Comparison of ENCODE assay signal across 9 cellular contexts in genomic region chr18:63238711-63239110, GRCh38.
DNase-seq lines count a peak whose midpoint lies in the region; ATAC-seq, FAIRE-seq and TF ChIP-seq lines count a peak whose summit lies in the region.
"Had no signal": no experiment of that assay in that cellular context is flagged by ENCODE, and none has a peak within 500 bp of the region (broad histone marks: within the 10 kb centered on the region; RNA-seq: fewer than 3 reads in every experiment).

No MANE protein-coding gene starts in this region.

- no peak for TF ChIP-seq RAD21 in A549 (conservative IDR thresholded peaks at IDR 0.05 in 1 of 2, IDR thresholded peaks at IDR 0.05 in 1 of 2)
- no peak for TF ChIP-seq RAD21 in H1 (IDR thresholded peaks at IDR 0.05 in 1 of 2, conservative IDR thresholded peaks at IDR 0.05 in 1 of 2; ENCODE audit: low read depth in 2 of 2, low read length in 2 of 2)

- no peak overlapping the region for H3K56ac ChIP-seq in H1 (replicated peaks; ENCODE audit: insufficient read length, low read depth, low read length)

- H4K8ac ChIP-seq in H1 (ENCODE audit: extremely low read depth, insufficient read depth, low read length) = no peak overlapping the region

- no peak for FAIRE-seq in A549 (lab: Jason Lieb, UNC)
- peak; percentile 60 for FAIRE-seq in H1 (lab: Jason Lieb, UNC)
- FAIRE-seq: TTC549 had no signal

- no peak overlapping the region for H3K4ac ChIP-seq in H1 (replicated peaks; ENCODE audit: insufficient read length, low read depth, low read length)

- no peaks in the 10 kb centered on the region for H3K9me3 ChIP-seq in A549
- H3K9me3 ChIP-seq in H1 (ENCODE audit: insufficient read depth in 2 of 2, low read depth in 1 of 2, low read length in 1 of 2) = no peaks in the 10 kb centered on the region
- H3K9me3 ChIP-seq in neuron (ENCODE audit: low read length) = no peaks in the 10 kb centered on the region

- ATAC-seq in A549 = no peak

- no peak overlapping the region for H4K91ac ChIP-seq in H1 (replicated peaks; ENCODE audit: insufficient read length, low read length)

- peak overlapping the region; percentile 51 to 83 for H3K27ac ChIP-seq in A549
- H3K27ac ChIP-seq in H1 (ENCODE audit: low read depth, low read length) = no peak overlapping the region

- CTCF ChIA-PET in A549 (lab: Yijun Ruan, JAX) (no interaction called here), H1 (lab: Charles Lee; ENCODE audit: partially characterized antibody) (interaction anchor here (0.6 kb wide), 1 partner anchor 63 kb away, joined by 3 read pairs; no protein-coding TSS in a partner anchor)

- H2AFZ ChIP-seq in H1 (ENCODE audit: low read length) = no peak overlapping the region
- peak overlapping the region; percentile 73 for H2AFZ ChIP-seq in neuron (ENCODE audit: low read depth, low read length)

- no peak overlapping the region for H3K18ac ChIP-seq in H1 (ENCODE audit: extremely low read depth, low read length)

- no peaks in the 10 kb centered on the region for H3K79me1 ChIP-seq in H1 (ENCODE audit: low read depth, low read length)

- no peak overlapping the region for H4K5ac ChIP-seq in H1 (ENCODE audit: insufficient read length, low read depth, low read length)

- no peaks in the 10 kb centered on the region for H4K20me1 ChIP-seq in H1 (replicated peaks in 1 of 2; ENCODE audit: control insufficient read depth in 1 of 2, insufficient read depth in 2 of 2, low read length in 2 of 2)

- POLR2A ChIA-PET in A549 (lab: Yijun Ruan, JAX) (no interaction called here), H1 (lab: Charles Lee; ENCODE audit: partially characterized antibody) (no interaction called here)

- TF ChIP-seq EP300 in A549 (IDR thresholded peaks at IDR 0.05) (no peak), H1 (IDR thresholded peaks at IDR 0.05; ENCODE audit: borderline replicate concordance in 1 of 2, low read depth in 2 of 2, low read length in 2 of 2) (no peak)

- H3K4me1 ChIP-seq in A549 (peaks cover 19% of the 10 kb centered on the region), H1 (replicated peaks in 1 of 4; ENCODE audit: control insufficient read depth in 3 of 4, insufficient read depth in 4 of 4, low read length in 3 of 4) (peaks cover 5 to 21% (median 9%) of the 10 kb centered on the region in 4 experiments), neuron (ENCODE audit: insufficient read depth, low read length) (peaks cover 35% of the 10 kb centered on the region)

- TF ChIP-seq CTCF in A549 (IDR thresholded peaks at IDR 0.05) = no peak
- TF ChIP-seq CTCF in H1 (IDR thresholded peaks at IDR 0.05; ENCODE audit: control extremely low read depth in 1 of 3, insufficient read depth in 1 of 3, low read depth in 1 of 3, low read length in 3 of 3) = no peak

- TF ChIP-seq POLR2A in A549 (IDR thresholded peaks at IDR 0.05; ENCODE audit: low read length) = no peak
- TF ChIP-seq POLR2A in H1 (IDR thresholded peaks at IDR 0.05; ENCODE audit: control extremely low read depth in 1 of 2, low read depth in 2 of 2, low read length in 2 of 2) = no peak

- no peak overlapping the region for H2BK15ac ChIP-seq in H1 (ENCODE audit: low read length)

- no peak overlapping the region; a peak in 1 of 7 replicates for H3K9ac ChIP-seq in H1 (replicated peaks in 1 of 4; ENCODE audit: extremely low read depth in 1 of 4, low read depth in 3 of 4, low read length in 3 of 4)

- H2AK5ac ChIP-seq in H1 (ENCODE audit: low read depth, low read length) = no peak overlapping the region

- no peak overlapping the region for H2BK5ac ChIP-seq in H1 (ENCODE audit: low read depth, low read length)

- no peak overlapping the region for H3K23ac ChIP-seq in H1 (ENCODE audit: insufficient read length)

- H3K14ac ChIP-seq in H1 (ENCODE audit: insufficient read length) = no peak overlapping the region

- H3K27me3 ChIP-seq in H1 (replicated peaks in 1 of 4; ENCODE audit: control insufficient read depth in 3 of 4, extremely low read depth in 1 of 4, insufficient read depth in 3 of 4, low read length in 3 of 4) (no peaks in the 10 kb centered on the region), neuron (ENCODE audit: insufficient read depth, low read length) (no peaks in the 10 kb centered on the region)

- H2BK120ac ChIP-seq in H1 (replicated peaks; ENCODE audit: low read depth, low read length) = no peak overlapping the region

- DNase-seq in A549 (ENCODE audit: low read depth in 1 of 2, low spot score in 1 of 2) (no peak), NCI-H2107 treated with DMSO at 0.1 percent for 48 hours (lab: John Stamatoyannopoulos, UW; ENCODE audit: unreplicated experiment) (peak; percentile 91), H1 (ENCODE audit: low read depth in 1 of 2, low spot score in 2 of 2) (peak; percentile 17 to 54), GF-D8 (lab: John Stamatoyannopoulos, UW) (no peak), AG20443 (ENCODE audit: low spot score) (no peak), NCI-H2196 (lab: John Stamatoyannopoulos, UW; ENCODE audit: unreplicated experiment) (no peak)
- DNase-seq in effector CD4-positive, alpha-beta T cell = no peak

- H3K4me3 ChIP-seq in A549 = no peak overlapping the region
- no peak overlapping the region for H3K4me3 ChIP-seq in H1 (ENCODE audit: extremely low read depth in 1 of 4, insufficient read depth in 2 of 4, low read depth in 3 of 4, low read length in 4 of 4)
- peak overlapping the region; percentile 43 for H3K4me3 ChIP-seq in neuron (ENCODE audit: low read length)

- no peaks in the 10 kb centered on the region for H3K79me2 ChIP-seq in H1 (ENCODE audit: control insufficient read depth in 1 of 2, insufficient read depth in 2 of 2, low read length in 2 of 2)

- H3K4me2 ChIP-seq in A549 (peak overlapping the region; percentile 63), H1 (ENCODE audit: insufficient read depth in 1 of 2, low read depth in 2 of 2, low read length in 2 of 2) (peak overlapping the region; percentile 2 to 37; a peak in 3 of 4 replicates)

- H3K36me3 ChIP-seq in H1 (ENCODE audit: control insufficient read depth in 2 of 4, insufficient read depth in 4 of 4, low read length in 3 of 4) (no peaks in the 10 kb centered on the region), neuron (ENCODE audit: insufficient read depth, low read length) (no peaks in the 10 kb centered on the region)

- H3K23me2 ChIP-seq in H1 (ENCODE audit: low read depth, low read length) = no peaks in the 10 kb centered on the region

- H2BK20ac ChIP-seq in H1 (ENCODE audit: low read length) = no peak overlapping the region

- H2BK12ac ChIP-seq in H1 (ENCODE audit: low read depth, low read length) = no peak overlapping the region; the same call in 1 of the 2 replicates

- WGBS in A549 (ENCODE audit: missing lambda C conversion rate) = 90% methylated on average over 9 of the region's 9 CpGs
- WGBS in H1 (ENCODE audit: extremely low coverage in 1 of 2, insufficient coverage in 1 of 2, insufficient read length in 1 of 2, insufficient replicate concordance in 2 of 2, low coverage in 1 of 2, low lambda C conversion rate in 2 of 2, missing lambda C conversion rate in 1 of 2), 2 experiments = 33% methylated on average over 9 of the region's 9 CpGs; no CpG with 5 or more reads in 1 of the 2 experiments

TF ChIP-seq in A549, 52 proteins besides CTCF, POLR2A, EP300 and RAD21 (continues in another document):
- TF ChIP-seq ESRRA (IDR thresholded peaks at IDR 0.05; ENCODE audit: borderline replicate concordance, low read length) (no peak), HOXB5 (CRISPR knock-in tag; IDR thresholded peaks at IDR 0.05) (no peak), NR3C1 (IDR thresholded peaks at IDR 0.05) (no peak), EHMT2 (IDR thresholded peaks at IDR 0.05; ENCODE audit: low read depth) (no peak), HEYL (CRISPR knock-in tag; IDR thresholded peaks at IDR 0.05) (no peak), CBX8 (IDR thresholded peaks at IDR 0.05) (no peak), ELK1 (IDR thresholded peaks at IDR 0.05; ENCODE audit: low read depth, low read length) (no peak), RARB (CRISPR knock-in tag; IDR thresholded peaks at IDR 0.05) (no peak), GATA3 (IDR thresholded peaks at IDR 0.05; ENCODE audit: borderline replicate concordance) (no peak), NPAS2 (CRISPR knock-in tag; IDR thresholded peaks at IDR 0.05; ENCODE audit: borderline replicate concordance) (no peak), EHF (CRISPR knock-in tag; IDR thresholded peaks at IDR 0.05) (no peak)

TF ChIP-seq in H1, 55 proteins besides CTCF, POLR2A, EP300 and RAD21:
- TF ChIP-seq CHD2 (IDR thresholded peaks at IDR 0.05; ENCODE audit: low read length) (peak; percentile 38; the same call in 1 of the 2 replicates), SAP30 (IDR thresholded peaks at IDR 0.05; ENCODE audit: insufficient read depth, insufficient replicate concordance, low read length) (no peak)
- TF ChIP-seq, protein P1, sequence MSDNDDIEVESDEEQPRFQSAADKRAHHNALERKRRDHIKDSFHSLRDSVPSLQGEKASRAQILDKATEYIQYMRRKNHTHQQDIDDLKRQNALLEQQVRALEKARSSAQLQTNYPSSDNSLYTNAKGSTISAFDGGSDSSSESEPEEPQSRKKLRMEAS (IDR thresholded peaks at IDR 0.05) = peak; percentile 67
TF ChIP-seq in H1: peak in this region for 2.

Comparison
In these comparisons a context has a peak if more than half of its experiments do, and no peak if none do; other contexts are left out.
1. DNase-seq: peak in NCI-H2107 treated with DMSO at 0.1 percent for 48 hours (single experiment) and H1 (2 of 2); none in A549 (0 of 2), GF-D8 (single experiment), AG20443 (single experiment), NCI-H2196 (single experiment) and effector CD4-positive, alpha-beta T cell (single experiment).